ENCODE assay signal across 13 cellular contexts in genomic region chr1:101733340-101733739, GRCh38.
DNase-seq lines count a peak whose midpoint lies in the region; ATAC-seq and TF ChIP-seq lines count a peak whose summit lies in the region.
"Had no signal": no experiment of that assay in that cellular context is flagged by ENCODE, and none has a peak within 500 bp of the region (broad histone marks: within the 10 kb centered on the region; RNA-seq: fewer than 3 reads in every experiment).

No MANE protein-coding gene starts in this region.

- H2AFZ ChIP-seq in GM23338, result peak overlapping the region; percentile 30; the same call in 1 of the 2 replicates

- no peak overlapping the region for H3K4me2 ChIP-seq in GM23338
- H3K4me2 ChIP-seq: A549 had no signal

- H3K27ac ChIP-seq in GM23338 (ENCODE audit: low read depth), result no peak overlapping the region
- H3K27ac ChIP-seq: A549, C4-2B had no signal

- H3K9me3 Mint-ChIP-seq in GM23338, result no peaks in the 10 kb centered on the region
- no peaks in the 10 kb centered on the region for H3K9me3 Mint-ChIP-seq in stimulated activated naive B cell treated with anti-CD40 and anti-IgM and Interleukin-4, amounts not matched to agents 10 μg/mL and 1 μg/mL and 100 μg/mL, for 72 hours
- H3K9me3 Mint-ChIP-seq: CD4-positive, alpha-beta memory T cell had no signal

- no peaks in the 10 kb centered on the region for H3K36me3 Mint-ChIP-seq in GM23338 (ENCODE audit: low read depth)
- H3K36me3 Mint-ChIP-seq in stimulated activated naive B cell treated with anti-CD40 and anti-IgM and Interleukin-4, amounts not matched to agents 10 μg/mL and 1 μg/mL and 100 μg/mL, for 72 hours, result no peaks in the 10 kb centered on the region
- H3K36me3 Mint-ChIP-seq: CD4-positive, alpha-beta memory T cell had no signal

- no peaks in the 10 kb centered on the region for H3K4me1 ChIP-seq in GM23338 (ENCODE audit: insufficient read depth)
- H3K4me1 ChIP-seq: A549, BE2C had no signal

- H3K4me3 ChIP-seq in GM23338, result no peak overlapping the region
- H3K4me3 ChIP-seq: A549 had no signal

- H4K20me1 ChIP-seq in GM23338 (replicated peaks; ENCODE audit: insufficient read depth), result no peaks in the 10 kb centered on the region

- no peaks in the 10 kb centered on the region for H3F3A ChIP-seq in GM23338 (replicated peaks; ENCODE audit: low read depth)

- no peaks in the 10 kb centered on the region for H3K27me3 Mint-ChIP-seq in GM23338 (ENCODE audit: insufficient read depth, low read depth, poor library complexity)
- H3K27me3 Mint-ChIP-seq in stimulated activated naive B cell treated with anti-CD40 and anti-IgM and Interleukin-4, amounts not matched to agents 10 μg/mL and 1 μg/mL and 100 μg/mL, for 72 hours, result no peaks in the 10 kb centered on the region

- H3K36me3 ChIP-seq in GM23338 (ENCODE audit: insufficient read depth), result no peaks in the 10 kb centered on the region
- H3K36me3 ChIP-seq: BE2C had no signal

- H3K4me3 Mint-ChIP-seq in GM23338, result no peak overlapping the region
- no peak overlapping the region for H3K4me3 Mint-ChIP-seq in stimulated activated naive B cell treated with anti-CD40 and anti-IgM and Interleukin-4, amounts not matched to agents 10 μg/mL and 1 μg/mL and 100 μg/mL, for 72 hours
- H3K4me3 Mint-ChIP-seq: CD4-positive, alpha-beta memory T cell had no signal

- DNase-seq in GM23338 (ENCODE audit: low spot score) (no peak), NCI-H69 (lab: John Stamatoyannopoulos, UW) (peak; percentile 6), iPS-NIHi11 (ENCODE audit: low spot score) (peak; percentile 7), mucosa of gallbladder (ENCODE audit: low spot score) (peak; percentile 51), NCI-H510A treated with DMSO at 0.1 percent for 48 hours (lab: John Stamatoyannopoulos, UW) (no peak), germinal center (ENCODE audit: low spot score) (no peak)
- DNase-seq in stimulated activated naive B cell treated with anti-CD40 and anti-IgM and Interleukin-4, amounts not matched to agents 10 μg/mL and 1 μg/mL and 100 μg/mL, for 72 hours, result no peak
- DNase-seq: BE2C; CD4-positive, alpha-beta memory T cell; HCEC 1CT had no signal

- no peaks in the 10 kb centered on the region for H3K27me3 ChIP-seq in GM23338 (ENCODE audit: insufficient read depth)
- H3K27me3 ChIP-seq: BE2C had no signal

- H3K79me2 ChIP-seq in GM23338 (replicated peaks; ENCODE audit: insufficient read depth), result no peaks in the 10 kb centered on the region

- ATAC-seq in GM23338, result no peak
- no peak for ATAC-seq in HG03571 (IDR thresholded peaks at IDR 0.05; ENCODE audit: unreplicated experiment)
- no peak for ATAC-seq in stimulated activated naive B cell treated with anti-CD40 and anti-IgM and Interleukin-4, amounts not matched to agents 10 μg/mL and 1 μg/mL and 100 μg/mL, for 72 hours (replicated peaks)
- ATAC-seq: A549 had no signal

- H3K27ac Mint-ChIP-seq in GM23338, result no peak overlapping the region
- H3K27ac Mint-ChIP-seq in stimulated activated naive B cell treated with anti-CD40 and anti-IgM and Interleukin-4, amounts not matched to agents 10 μg/mL and 1 μg/mL and 100 μg/mL, for 72 hours, result no peak overlapping the region
- H3K27ac Mint-ChIP-seq: CD4-positive, alpha-beta memory T cell had no signal

- no peaks in the 10 kb centered on the region for H3K4me1 Mint-ChIP-seq in GM23338
- H3K4me1 Mint-ChIP-seq in stimulated activated naive B cell treated with anti-CD40 and anti-IgM and Interleukin-4, amounts not matched to agents 10 μg/mL and 1 μg/mL and 100 μg/mL, for 72 hours, result no peaks in the 10 kb centered on the region
- H3K4me1 Mint-ChIP-seq: CD4-positive, alpha-beta memory T cell had no signal

- TF ChIP-seq CTCF in GM23338 (conservative IDR thresholded peaks at IDR 0.05; ENCODE audit: low read depth in 2 of 2), result no peak

- no peaks in the 10 kb centered on the region for H3K9me2 ChIP-seq in GM23338 (ENCODE audit: insufficient read depth)

TF ChIP-seq in GM23338, 12 proteins besides CTCF, POLR2A, EP300 and RAD21:
- TF ChIP-seq POLR2AphosphoS5 (IDR thresholded peaks at IDR 0.05; ENCODE audit: low read depth), result no peak

Comparison
In these comparisons a context has a peak if more than half of its experiments do, and no peak if none do; other contexts are left out.
1. DNase-seq: peak in NCI-H69 (single experiment), iPS-NIHi11 (single experiment) and mucosa of gallbladder (single experiment); none in GM23338 (single experiment), NCI-H510A treated with DMSO at 0.1 percent for 48 hours (single experiment), stimulated activated naive B cell treated with anti-CD40 and anti-IgM and Interleukin-4, amounts not matched to agents 10 μg/mL and 1 μg/mL and 100 μg/mL, for 72 hours (single experiment) and germinal center (single experiment).